In the genomic region with DNA sequence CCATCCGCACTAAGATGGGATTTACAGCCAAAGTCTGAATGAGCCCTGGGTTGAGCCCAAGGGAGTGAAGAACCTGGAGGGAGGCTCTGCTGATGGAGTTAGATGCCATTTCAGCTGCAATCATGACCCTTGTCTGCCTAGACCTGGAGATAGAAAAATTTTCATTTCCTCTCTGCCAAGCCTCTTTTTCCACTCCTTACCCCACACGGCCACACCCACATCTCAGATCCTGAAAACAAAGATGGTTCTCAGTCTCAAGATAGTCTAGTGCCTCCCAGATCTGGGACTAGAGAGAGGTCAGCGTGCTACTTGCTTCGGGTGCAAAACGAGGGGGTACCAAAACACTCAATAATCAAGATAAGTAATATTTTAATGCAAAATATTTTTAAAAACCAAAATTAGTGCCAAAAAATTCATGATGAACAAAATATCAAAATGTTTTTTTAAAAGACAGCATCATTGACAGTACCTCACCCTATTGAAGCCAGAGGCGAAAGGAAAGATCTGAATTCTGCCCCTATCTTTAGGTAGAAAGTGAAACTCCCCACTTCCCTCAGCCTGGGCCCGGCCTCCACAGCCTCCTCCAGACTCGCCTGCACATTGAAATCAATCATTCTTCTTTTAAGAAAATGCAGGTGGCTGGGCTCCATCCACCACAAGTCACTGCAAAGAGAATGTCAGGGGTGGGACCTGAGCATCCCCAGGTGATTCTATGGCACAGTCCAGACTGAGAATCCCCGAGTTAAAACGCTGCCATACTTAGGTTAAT, we compare ENCODE assay signal across 11 cellular contexts.
DNase-seq lines count a peak whose midpoint lies in the region; ATAC-seq lines count a peak whose summit lies in the region.
"Had no signal": no experiment of that assay in that cellular context is flagged by ENCODE, and none has a peak within 500 bp of the region (broad histone marks: within the 10 kb centered on the region; RNA-seq: fewer than 3 reads in every experiment).

No MANE protein-coding gene starts in this region.

- peak; percentile 11 for DNase-seq in RPMI8226
- DNase-seq in activated CD8-positive, alpha-beta memory T cell treated with anti-CD3 and anti-CD28 coated beads, Interleukin-2, amount 50 U/mL, for 4 hours, result no peak
- DNase-seq in AG08396 (ENCODE audit: low spot score), result no peak
- DNase-seq in Ammon's horn (ENCODE audit: low spot score), result no peak
- DNase-seq: activated effector memory CD4-positive, alpha-beta T cell treated with Interleukin-2 at 50 U/mL for 16 hours; effector memory CD8-positive, alpha-beta T cell; Kasumi-1 had no signal

- peak; percentile 66 for ATAC-seq in GM18517 (IDR thresholded peaks at IDR 0.05; ENCODE audit: unreplicated experiment)
- ATAC-seq in GM21423 (IDR thresholded peaks at IDR 0.05; ENCODE audit: unreplicated experiment), result peak; percentile 65
- ATAC-seq in HG02973 (IDR thresholded peaks at IDR 0.05; ENCODE audit: unreplicated experiment), result peak; percentile 64
- ATAC-seq in GM18861 (IDR thresholded peaks at IDR 0.05; ENCODE audit: unreplicated experiment), result no peak
- ATAC-seq: effector memory CD8-positive, alpha-beta T cell had no signal
